In genomic region chr20:3330046-3330741, GRCh38 we compare ENCODE assay signal across 13 cellular contexts.
DNase-seq lines count a peak whose midpoint lies in the region; ATAC-seq and TF ChIP-seq lines count a peak whose summit lies in the region.
"Had no signal": no experiment of that assay in that cellular context is flagged by ENCODE, and none has a peak within 500 bp of the region (broad histone marks: within the 10 kb centered on the region; RNA-seq: fewer than 3 reads in every experiment).

No MANE protein-coding gene starts in this region.

- H3K4me1 ChIP-seq in upper lobe of right lung (no peaks in the 10 kb centered on the region), transverse colon (no peaks in the 10 kb centered on the region)
- H3K4me1 ChIP-seq: pancreas had no signal

- H3K4me3 ChIP-seq in dorsolateral prefrontal cortex (no peak overlapping the region), upper lobe of right lung (no peak overlapping the region), transverse colon (no peak overlapping the region)
- H3K4me3 ChIP-seq: pancreas had no signal

- WGBS in transverse colon (ENCODE audit: low coverage in 1 of 2), 2 donors = 69 to 80% methylated on average over 1 to 4 of the region's 4 CpGs

- no peaks in the 10 kb centered on the region for H3K27me3 Mint-ChIP-seq in activated naive CD8-positive, alpha-beta T cell treated with anti-CD3 and anti-CD28 coated beads, Interleukin-2, amount 10 ng/mL, durations not matched to agents 7 days and 5 days
- H3K27me3 Mint-ChIP-seq in activated naive CD8-positive, alpha-beta T cell treated with anti-CD3 and anti-CD28 coated beads, Interleukin-2, amount 50 U/mL, for 24 hours = no peaks in the 10 kb centered on the region

- H3K27ac Mint-ChIP-seq in activated naive CD8-positive, alpha-beta T cell treated with anti-CD3 and anti-CD28 coated beads, Interleukin-2, amount 10 ng/mL, durations not matched to agents 7 days and 5 days = no peak overlapping the region
- H3K27ac Mint-ChIP-seq in activated naive CD8-positive, alpha-beta T cell treated with anti-CD3 and anti-CD28 coated beads, Interleukin-2, amount 50 U/mL, for 24 hours = no peak overlapping the region

- ATAC-seq in activated naive CD8-positive, alpha-beta T cell treated with anti-CD3 and anti-CD28 coated beads, Interleukin-2, amount 10 ng/mL, durations not matched to agents 7 days and 5 days (ENCODE audit: low read depth) = peak; percentile 27
- ATAC-seq in activated naive CD8-positive, alpha-beta T cell treated with anti-CD3 and anti-CD28 coated beads, Interleukin-2, amount 50 U/mL, for 24 hours = no peak
- peak; percentile 63 for ATAC-seq in upper lobe of right lung
- ATAC-seq in GM21786 (IDR thresholded peaks at IDR 0.05; ENCODE audit: unreplicated experiment) = no peak
- ATAC-seq: stimulated activated naive CD8-positive, alpha-beta T cell treated with anti-CD3 and anti-CD28 coated beads, Interleukin-15, Interleukin-2, amounts not matched to agents 100 U/mL and 50 U/mL, for 24 hours had no signal

- no peaks in the 10 kb centered on the region for H3K9me3 Mint-ChIP-seq in activated naive CD8-positive, alpha-beta T cell treated with anti-CD3 and anti-CD28 coated beads, Interleukin-2, amount 10 ng/mL, durations not matched to agents 7 days and 5 days
- H3K9me3 Mint-ChIP-seq in activated naive CD8-positive, alpha-beta T cell treated with anti-CD3 and anti-CD28 coated beads, Interleukin-2, amount 50 U/mL, for 24 hours = no peaks in the 10 kb centered on the region

- H3K9me3 ChIP-seq in upper lobe of right lung (no peaks in the 10 kb centered on the region), transverse colon (no peaks in the 10 kb centered on the region)
- H3K9me3 ChIP-seq: pancreas had no signal

- TF ChIP-seq CTCF in dorsolateral prefrontal cortex (IDR thresholded peaks at IDR 0.05 in 54 of 56, conservative IDR thresholded peaks at IDR 0.05 in 2 of 56; ENCODE audit: low read depth in 1 of 56, partially characterized antibody in 56 of 56) = peak in 9 of 56 donors; percentile 9 to 23 (median 16)
- TF ChIP-seq CTCF in upper lobe of right lung (IDR thresholded peaks at IDR 0.05) = no peak
- peak in 2 of 5 experiments; percentile 7 to 10 for TF ChIP-seq CTCF in transverse colon (IDR thresholded peaks at IDR 0.05)

- H3K4me3 Mint-ChIP-seq in activated naive CD8-positive, alpha-beta T cell treated with anti-CD3 and anti-CD28 coated beads, Interleukin-2, amount 10 ng/mL, durations not matched to agents 7 days and 5 days = no peak overlapping the region
- no peak overlapping the region for H3K4me3 Mint-ChIP-seq in activated naive CD8-positive, alpha-beta T cell treated with anti-CD3 and anti-CD28 coated beads, Interleukin-2, amount 50 U/mL, for 24 hours

- intact Hi-C loops in dorsolateral prefrontal cortex (cut with DNase I) = no loop called here
- intact Hi-C loops in upper lobe of right lung (cut with DNase I) = no loop called here
- intact Hi-C loops in transverse colon (cut with DNase I; ENCODE audit: low total_unique reads) = no loop called here

- peaks cover 14% of the 10 kb centered on the region for H3K4me1 Mint-ChIP-seq in activated naive CD8-positive, alpha-beta T cell treated with anti-CD3 and anti-CD28 coated beads, Interleukin-2, amount 10 ng/mL, durations not matched to agents 7 days and 5 days
- peaks cover 4% of the 10 kb centered on the region for H3K4me1 Mint-ChIP-seq in activated naive CD8-positive, alpha-beta T cell treated with anti-CD3 and anti-CD28 coated beads, Interleukin-2, amount 50 U/mL, for 24 hours

- no peak for TF ChIP-seq POLR2A in transverse colon (IDR thresholded peaks at IDR 0.05)

- peaks cover 53% of the 10 kb centered on the region for H3K36me3 ChIP-seq in upper lobe of right lung
- no peaks in the 10 kb centered on the region for H3K36me3 ChIP-seq in transverse colon

- H3K27me3 ChIP-seq in dorsolateral prefrontal cortex = no peaks in the 10 kb centered on the region
- no peaks in the 10 kb centered on the region for H3K27me3 ChIP-seq in upper lobe of right lung
- H3K27me3 ChIP-seq in transverse colon = no peaks in the 10 kb centered on the region
- H3K27me3 ChIP-seq: pancreas had no signal

- peaks cover 2% of the 10 kb centered on the region for H3K36me3 Mint-ChIP-seq in activated naive CD8-positive, alpha-beta T cell treated with anti-CD3 and anti-CD28 coated beads, Interleukin-2, amount 10 ng/mL, durations not matched to agents 7 days and 5 days
- H3K36me3 Mint-ChIP-seq in activated naive CD8-positive, alpha-beta T cell treated with anti-CD3 and anti-CD28 coated beads, Interleukin-2, amount 50 U/mL, for 24 hours (ENCODE audit: low read depth) = no peaks in the 10 kb centered on the region

- no peak for DNase-seq in activated naive CD8-positive, alpha-beta T cell treated with anti-CD3 and anti-CD28 coated beads, Interleukin-2, amount 10 ng/mL, durations not matched to agents 7 days and 5 days
- no peak for DNase-seq in activated naive CD8-positive, alpha-beta T cell treated with anti-CD3 and anti-CD28 coated beads, Interleukin-2, amount 50 U/mL, for 24 hours
- peak; percentile 16 for DNase-seq in NCI-H1694 (lab: John Stamatoyannopoulos, UW)
- DNase-seq in dorsolateral prefrontal cortex = peak in 2 of 10 donors; percentile 41 to 47
- DNase-seq in upper lobe of right lung = no peak
- no peak for DNase-seq in NCI-H2029 treated with DMSO at 0.1 percent for 48 hours (lab: John Stamatoyannopoulos, UW)
- no peak for DNase-seq in transverse colon
- DNase-seq: activated effector memory CD4-positive, alpha-beta T cell treated with Interleukin-2 at 50 U/mL for 16 hours; NCI-H2029; pancreas; stimulated activated CD4-positive, alpha-beta T cell treated with anti-CD3 and anti-CD28 coated beads, Interleukin-1b, Interleukin-23, amount 100 ng/mL, for 48 hours; stimulated activated naive CD8-positive, alpha-beta T cell treated with anti-CD3 and anti-CD28 coated beads, Interleukin-15, Interleukin-2, amounts not matched to agents 100 U/mL and 50 U/mL, for 24 hours had no signal

- POLR2A ChIA-PET in activated naive CD8-positive, alpha-beta T cell treated with anti-CD3 and anti-CD28 coated beads, Interleukin-2, amount 10 ng/mL, durations not matched to agents 7 days and 5 days (lab: Charles Lee) = interaction anchor here (0.7 kb wide), 1 partner anchor 45 kb away, joined by 5 read pairs; no protein-coding TSS in a partner anchor

- TF ChIP-seq EP300 in transverse colon (IDR thresholded peaks at IDR 0.05; ENCODE audit: low read depth) = no peak

- H3K27ac ChIP-seq in dorsolateral prefrontal cortex (peak overlapping the region in 39 of 59 donors; percentile 0 to 82 (median 52)), upper lobe of right lung (peak overlapping the region; percentile 47), transverse colon (no peak overlapping the region)
- H3K27ac ChIP-seq: pancreas had no signal

- in situ Hi-C loops in transverse colon (cut with MboI; ENCODE audit: low pct_ligation_motif_present in 1 of 4, low pct_unique_long_range_greater_than_20kb in 1 of 4, low sequenced_read_pairs in 3 of 4) = no loop called here

Comparison
In these comparisons a context has a peak if more than half of its experiments do, and no peak if none do; other contexts are left out.
1. ATAC-seq: peak in activated naive CD8-positive, alpha-beta T cell treated with anti-CD3 and anti-CD28 coated beads, Interleukin-2, amount 10 ng/mL, durations not matched to agents 7 days and 5 days (single experiment) and upper lobe of right lung (single experiment); none in activated naive CD8-positive, alpha-beta T cell treated with anti-CD3 and anti-CD28 coated beads, Interleukin-2, amount 50 U/mL, for 24 hours (single experiment) and GM21786 (single experiment).
2. H3K27ac ChIP-seq: peak in dorsolateral prefrontal cortex (39 of 59) and upper lobe of right lung (single experiment); none in transverse colon (0 of 4).